ENCODE assay signal across 10 cellular contexts in genomic region chr14:35047961-35048513, GRCh38. TPM values are rescaled to one million over a fixed set of nuclear protein-coding genes. Genes with fewer than 3 reads are reported as not detected.
DNase-seq lines count a peak whose midpoint lies in the region; ATAC-seq and TF ChIP-seq lines count a peak whose summit lies in the region.
"Had no signal": no experiment of that assay in that cellular context is flagged by ENCODE, and none has a peak within 500 bp of the region (broad histone marks: within the 10 kb centered on the region; RNA-seq: fewer than 3 reads in every experiment).

No MANE protein-coding gene starts in this region.

- no peaks in the 10 kb centered on the region for H3K36me3 ChIP-seq in smooth muscle cell (ENCODE audit: low read depth)
- H3K36me3 ChIP-seq in ovary = no peaks in the 10 kb centered on the region

- TF ChIP-seq POLR2A in ovary (IDR thresholded peaks at IDR 0.05) = no peak

- peaks cover 21% of the 10 kb centered on the region for H3K36me3 Mint-ChIP-seq in activated CD4-positive, alpha-beta T cell treated with anti-CD3 and anti-CD28 coated beads, Interleukin-2, amount 10 ng/mL, durations not matched to agents 7 days and 5 days (ENCODE audit: low read depth)
- peaks cover 2% of the 10 kb centered on the region for H3K36me3 Mint-ChIP-seq in T-helper 17 cell (ENCODE audit: low read depth)

- POLR2A ChIA-PET in activated CD4-positive, alpha-beta T cell treated with anti-CD3 and anti-CD28 coated beads, Interleukin-2, amount 10 ng/mL, durations not matched to agents 7 days and 5 days (lab: Charles Lee) = no interaction called here

- H3K27ac Mint-ChIP-seq in activated CD4-positive, alpha-beta T cell treated with anti-CD3 and anti-CD28 coated beads, Interleukin-2, amount 10 ng/mL, durations not matched to agents 7 days and 5 days = peak overlapping the region; percentile 78
- H3K27ac Mint-ChIP-seq in T-helper 17 cell = peak overlapping the region; percentile 99

- no peaks in the 10 kb centered on the region for H3K27me3 Mint-ChIP-seq in activated CD4-positive, alpha-beta T cell treated with anti-CD3 and anti-CD28 coated beads, Interleukin-2, amount 10 ng/mL, durations not matched to agents 7 days and 5 days
- H3K27me3 Mint-ChIP-seq in T-helper 17 cell = no peaks in the 10 kb centered on the region

- no peak for ATAC-seq in T-helper 17 cell

- no peak for TF ChIP-seq EP300 in ovary (IDR thresholded peaks at IDR 0.05)

- H3K27ac ChIP-seq in smooth muscle cell (ENCODE audit: low read depth) = no peak overlapping the region
- no peak overlapping the region for H3K27ac ChIP-seq in ovary

- TF ChIP-seq CTCF in fibroblast of villous mesenchyme (IDR thresholded peaks at IDR 0.05; ENCODE audit: insufficient read depth, low read depth, low read length) (no peak), smooth muscle cell (IDR thresholded peaks at IDR 0.05; ENCODE audit: borderline replicate concordance, insufficient read depth, poor library complexity, severe bottlenecking) (no peak), ovary (IDR thresholded peaks at IDR 0.05) (no peak)

- no peaks in the 10 kb centered on the region for H3K9me3 ChIP-seq in T-helper 17 cell (ENCODE audit: control insufficient read depth, low read length, poor library complexity, severe bottlenecking)
- no peaks in the 10 kb centered on the region for H3K9me3 ChIP-seq in smooth muscle cell (replicated peaks; ENCODE audit: low read depth)
- H3K9me3 ChIP-seq in ovary = no peaks in the 10 kb centered on the region

- DNase-seq in activated CD4-positive, alpha-beta T cell treated with anti-CD3 and anti-CD28 coated beads, Interleukin-2, amount 10 ng/mL, durations not matched to agents 7 days and 5 days = no peak
- no peak for DNase-seq in activated CD4-positive, alpha-beta T cell treated with anti-CD3 and anti-CD28 coated beads, Interleukin-2, amount 50 U/mL, for 48 hours
- DNase-seq in T-helper 17 cell (no peak), fibroblast of villous mesenchyme (ENCODE audit: low read depth) (no peak), smooth muscle cell (lab: John Stamatoyannopoulos, UW; ENCODE audit: unreplicated experiment) (no peak), NCI-H524 (lab: John Stamatoyannopoulos, UW) (no peak), ovary (no peak), NCI-H1436 (lab: John Stamatoyannopoulos, UW) (no peak)
- DNase-seq: amniotic stem cell, NCI-H1694 treated with DMSO at 0.1 percent for 48 hours had no signal

- WGBS in smooth muscle cell (ENCODE audit: low lambda C conversion rate) = 91% methylated on average over 4 of the region's 4 CpGs
- 79 to 84% (median 84%) methylated on average over 4 of the region's 4 CpGs for WGBS in ovary, 3 donors

- no peaks in the 10 kb centered on the region for H3K9me3 Mint-ChIP-seq in activated CD4-positive, alpha-beta T cell treated with anti-CD3 and anti-CD28 coated beads, Interleukin-2, amount 10 ng/mL, durations not matched to agents 7 days and 5 days

- peaks cover 34% of the 10 kb centered on the region for H4K20me1 ChIP-seq in smooth muscle cell (ENCODE audit: low read depth)

- CTCF ChIA-PET in activated CD4-positive, alpha-beta T cell treated with anti-CD3 and anti-CD28 coated beads, Interleukin-2, amount 10 ng/mL, durations not matched to agents 7 days and 5 days (lab: Charles Lee) = interaction anchor here (0.6 to 2.4 kb wide), 4 partner anchors 25 to 356 kb away, joined by 3 to 8 read pairs (median 4); partner anchors contain the start of gene NFKBIA

- H3K4me1 ChIP-seq in smooth muscle cell (ENCODE audit: low read depth) (peaks cover 7% of the 10 kb centered on the region), ovary (ENCODE audit: insufficient read depth) (no peaks in the 10 kb centered on the region)

- no peaks in the 10 kb centered on the region for H3K27me3 ChIP-seq in smooth muscle cell (ENCODE audit: low read depth)
- H3K27me3 ChIP-seq in ovary = no peaks in the 10 kb centered on the region

- H3K79me2 ChIP-seq in smooth muscle cell (ENCODE audit: low read depth) = peaks cover 28% of the 10 kb centered on the region

- peak overlapping the region; percentile 85 for H3K4me2 ChIP-seq in smooth muscle cell

- intact Hi-C loops in ovary (cut with DNase I) = loop anchor here in 2 of 4 donors (5.0 to 10.0 kb wide), 2 partner anchors 66 to 367 kb away; partner anchors contain the start of gene SRP54 (in 1 of the 2)

- H3K4me3 Mint-ChIP-seq in activated CD4-positive, alpha-beta T cell treated with anti-CD3 and anti-CD28 coated beads, Interleukin-2, amount 10 ng/mL, durations not matched to agents 7 days and 5 days = peak overlapping the region; percentile 84
- peak overlapping the region; percentile 73 for H3K4me3 Mint-ChIP-seq in T-helper 17 cell

- no peaks in the 10 kb centered on the region for H3F3A ChIP-seq in smooth muscle cell (ENCODE audit: low read depth)

- peaks cover 32% of the 10 kb centered on the region for H3K4me1 Mint-ChIP-seq in activated CD4-positive, alpha-beta T cell treated with anti-CD3 and anti-CD28 coated beads, Interleukin-2, amount 10 ng/mL, durations not matched to agents 7 days and 5 days
- peaks cover 23% of the 10 kb centered on the region for H3K4me1 Mint-ChIP-seq in T-helper 17 cell

- H2AFZ ChIP-seq in smooth muscle cell (ENCODE audit: low read depth) = no peak overlapping the region

- no peak overlapping the region for H3K9ac ChIP-seq in smooth muscle cell (ENCODE audit: low read depth)

- H3K4me3 ChIP-seq in fibroblast of villous mesenchyme (ENCODE audit: low read depth, low read length) (peak overlapping the region; percentile 96), smooth muscle cell (peak overlapping the region; percentile 88), ovary (no peak overlapping the region)

RNA-seq across cellular contexts. Expression of gene FAM177A1, which starts 2.0 kb away (rescaled TPM):
- 10 to 100 TPM; 33.2 to 37.1 TPM for total RNA-seq in activated CD4-positive, alpha-beta T cell treated with anti-CD3 and anti-CD28 coated beads, Interleukin-2, amount 10 ng/mL, durations not matched to agents 7 days and 5 days
- total RNA-seq in T-helper 17 cell = 100 to 1,000 TPM; 109 to 111 TPM
- 39.9 and 43.6 TPM in 2 replicates for total RNA-seq in fibroblast of villous mesenchyme
- 51.3 and 65.1 TPM in 2 replicates for total RNA-seq in smooth muscle cell
- polyA plus RNA-seq in smooth muscle cell = 70.7 and 82.4 TPM in 2 replicates
- total RNA-seq in ovary = 10 to 100 TPM; 15.7 to 45.9 (median 35.5) TPM
- polyA plus RNA-seq in ovary = 10 to 100 TPM; 26.2 to 46.8 TPM
